12 cellular contexts compared by ENCODE assay signal in the genomic region with DNA sequence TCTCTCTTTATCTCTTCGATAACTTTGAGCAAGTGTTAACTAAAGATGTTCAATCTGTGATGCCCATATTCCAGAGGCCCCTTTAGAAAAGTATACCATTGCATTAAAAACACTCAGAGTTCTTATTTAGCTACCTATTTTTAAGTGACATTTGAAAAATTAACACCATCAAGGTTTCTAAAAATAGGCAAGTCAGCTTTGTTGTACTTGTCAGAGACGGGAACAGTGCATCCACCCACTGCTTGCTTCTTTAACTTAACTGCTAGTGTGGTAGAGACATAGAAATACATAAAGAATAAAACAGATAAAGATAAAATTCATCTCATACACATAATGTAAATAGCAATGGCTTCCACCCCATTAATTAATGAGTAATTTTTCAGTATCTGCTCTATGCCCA.
A peak's percentile ranks its signal among the peaks of the same experiment; 100 is the strongest.
DNase-seq lines count a peak whose midpoint lies in the region; ATAC-seq and TF ChIP-seq lines count a peak whose summit lies in the region.
"Had no signal": no experiment of that assay in that cellular context is flagged by ENCODE, and none has a peak within 500 bp of the region (broad histone marks: within the 10 kb centered on the region; RNA-seq: fewer than 3 reads in every experiment).

No MANE protein-coding gene starts in this region.

- TF ChIP-seq CTCF in GM23338 (conservative IDR thresholded peaks at IDR 0.05; ENCODE audit: low read depth in 2 of 2) (no peak), psoas muscle (IDR thresholded peaks at IDR 0.05) (no peak)

- H2AFZ ChIP-seq in GM23338: no peak overlapping the region

- 48 to 74% (median 56%) methylated on average over 2 of the region's 2 CpGs for WGBS in psoas muscle, 3 donors

- ATAC-seq in GM23338 (no peak), psoas muscle (peak in 3 of 4 donors; percentile 38 to 69 (median 67)), HG02884 (IDR thresholded peaks at IDR 0.05; ENCODE audit: unreplicated experiment) (no peak), HG03108 (IDR thresholded peaks at IDR 0.05; ENCODE audit: unreplicated experiment) (no peak)

- no peaks in the 10 kb centered on the region for H3K79me2 ChIP-seq in GM23338 (replicated peaks; ENCODE audit: insufficient read depth)

- H3K36me3 Mint-ChIP-seq in GM23338 (ENCODE audit: low read depth): no peaks in the 10 kb centered on the region

- no peaks in the 10 kb centered on the region for H3K9me3 Mint-ChIP-seq in GM23338
- H3K9me3 Mint-ChIP-seq: CD4-positive, alpha-beta T cell had no signal

- H3K4me2 ChIP-seq in GM23338: 0 out of 2 replicates have a peak overlapping the region, but pooled peaks have one; percentile 8

- H3K9me2 ChIP-seq in GM23338 (ENCODE audit: insufficient read depth): no peaks in the 10 kb centered on the region

- H3K27ac ChIP-seq in GM23338 (ENCODE audit: low read depth): no peak overlapping the region
- H3K27ac ChIP-seq in angular gyrus (ENCODE audit: low read depth, low read length): peak overlapping the region; percentile 15
- no peak overlapping the region for H3K27ac ChIP-seq in iPS-18a (ENCODE audit: low read length)
- no peak overlapping the region for H3K27ac ChIP-seq in psoas muscle

- no peak for DNase-seq in GM23338 (ENCODE audit: low spot score)
- DNase-seq in psoas muscle: no peak
- no peak for DNase-seq in SW 1271 (lab: John Stamatoyannopoulos, UW)
- DNase-seq: C1 segment of cervical spinal cord; Calu3; CD4-positive, alpha-beta T cell; DMS 273 treated with DMSO at 0.1 percent for 48 hours had no signal

- no peaks in the 10 kb centered on the region for H3K27me3 ChIP-seq in GM23338 (ENCODE audit: insufficient read depth)
- no peaks in the 10 kb centered on the region for H3K27me3 ChIP-seq in iPS-18a (ENCODE audit: control insufficient read depth, insufficient read depth, low read length)
- H3K27me3 ChIP-seq in psoas muscle (ENCODE audit: insufficient read depth in 3 of 3, low read length in 2 of 3): no peaks in the 10 kb centered on the region

- no peak overlapping the region for H3K27ac Mint-ChIP-seq in GM23338
- H3K27ac Mint-ChIP-seq: B cell; CD4-positive, alpha-beta T cell had no signal

- H3K36me3 ChIP-seq in GM23338 (ENCODE audit: insufficient read depth) (no peaks in the 10 kb centered on the region), iPS-18a (ENCODE audit: control insufficient read depth, low read depth, low read length) (no peaks in the 10 kb centered on the region), psoas muscle (ENCODE audit: insufficient read depth in 1 of 2, low read depth in 1 of 2) (no peaks in the 10 kb centered on the region)

- H4K20me1 ChIP-seq in GM23338 (replicated peaks; ENCODE audit: insufficient read depth): no peaks in the 10 kb centered on the region

- peaks cover 20% of the 10 kb centered on the region for H3K4me1 ChIP-seq in GM23338 (ENCODE audit: insufficient read depth)
- peaks cover 43% of the 10 kb centered on the region for H3K4me1 ChIP-seq in iPS-18a (ENCODE audit: control insufficient read depth, low read depth, low read length)
- H3K4me1 ChIP-seq in psoas muscle: peaks cover 36% of the 10 kb centered on the region

- peak overlapping the region; percentile 16 for H3K9ac ChIP-seq in iPS-18a (ENCODE audit: low read length)

- no peaks in the 10 kb centered on the region for H3K9me3 ChIP-seq in iPS-18a (ENCODE audit: control insufficient read depth, low read depth, low read length)
- no peaks in the 10 kb centered on the region for H3K9me3 ChIP-seq in psoas muscle

- intact Hi-C loops in psoas muscle (cut with DNase I): no loop called here

- H3F3A ChIP-seq in GM23338 (replicated peaks; ENCODE audit: low read depth): no peaks in the 10 kb centered on the region

- H3K4me3 Mint-ChIP-seq in GM23338: no peak overlapping the region
- H3K4me3 Mint-ChIP-seq: B cell; CD4-positive, alpha-beta T cell had no signal

- peaks cover 5% of the 10 kb centered on the region for H3K27me3 Mint-ChIP-seq in GM23338 (ENCODE audit: insufficient read depth, low read depth, poor library complexity)

- H3K4me1 Mint-ChIP-seq in GM23338: peaks cover 47% of the 10 kb centered on the region
- H3K4me1 Mint-ChIP-seq: B cell had no signal

- H3K4me3 ChIP-seq in GM23338 (no peak overlapping the region), iPS-18a (ENCODE audit: low read length) (no peak overlapping the region), psoas muscle (peak overlapping the region; percentile 8)

TF ChIP-seq in GM23338, 12 proteins besides CTCF, POLR2A, EP300 and RAD21 (continues in another document):
- TF ChIP-seq, protein P1, sequence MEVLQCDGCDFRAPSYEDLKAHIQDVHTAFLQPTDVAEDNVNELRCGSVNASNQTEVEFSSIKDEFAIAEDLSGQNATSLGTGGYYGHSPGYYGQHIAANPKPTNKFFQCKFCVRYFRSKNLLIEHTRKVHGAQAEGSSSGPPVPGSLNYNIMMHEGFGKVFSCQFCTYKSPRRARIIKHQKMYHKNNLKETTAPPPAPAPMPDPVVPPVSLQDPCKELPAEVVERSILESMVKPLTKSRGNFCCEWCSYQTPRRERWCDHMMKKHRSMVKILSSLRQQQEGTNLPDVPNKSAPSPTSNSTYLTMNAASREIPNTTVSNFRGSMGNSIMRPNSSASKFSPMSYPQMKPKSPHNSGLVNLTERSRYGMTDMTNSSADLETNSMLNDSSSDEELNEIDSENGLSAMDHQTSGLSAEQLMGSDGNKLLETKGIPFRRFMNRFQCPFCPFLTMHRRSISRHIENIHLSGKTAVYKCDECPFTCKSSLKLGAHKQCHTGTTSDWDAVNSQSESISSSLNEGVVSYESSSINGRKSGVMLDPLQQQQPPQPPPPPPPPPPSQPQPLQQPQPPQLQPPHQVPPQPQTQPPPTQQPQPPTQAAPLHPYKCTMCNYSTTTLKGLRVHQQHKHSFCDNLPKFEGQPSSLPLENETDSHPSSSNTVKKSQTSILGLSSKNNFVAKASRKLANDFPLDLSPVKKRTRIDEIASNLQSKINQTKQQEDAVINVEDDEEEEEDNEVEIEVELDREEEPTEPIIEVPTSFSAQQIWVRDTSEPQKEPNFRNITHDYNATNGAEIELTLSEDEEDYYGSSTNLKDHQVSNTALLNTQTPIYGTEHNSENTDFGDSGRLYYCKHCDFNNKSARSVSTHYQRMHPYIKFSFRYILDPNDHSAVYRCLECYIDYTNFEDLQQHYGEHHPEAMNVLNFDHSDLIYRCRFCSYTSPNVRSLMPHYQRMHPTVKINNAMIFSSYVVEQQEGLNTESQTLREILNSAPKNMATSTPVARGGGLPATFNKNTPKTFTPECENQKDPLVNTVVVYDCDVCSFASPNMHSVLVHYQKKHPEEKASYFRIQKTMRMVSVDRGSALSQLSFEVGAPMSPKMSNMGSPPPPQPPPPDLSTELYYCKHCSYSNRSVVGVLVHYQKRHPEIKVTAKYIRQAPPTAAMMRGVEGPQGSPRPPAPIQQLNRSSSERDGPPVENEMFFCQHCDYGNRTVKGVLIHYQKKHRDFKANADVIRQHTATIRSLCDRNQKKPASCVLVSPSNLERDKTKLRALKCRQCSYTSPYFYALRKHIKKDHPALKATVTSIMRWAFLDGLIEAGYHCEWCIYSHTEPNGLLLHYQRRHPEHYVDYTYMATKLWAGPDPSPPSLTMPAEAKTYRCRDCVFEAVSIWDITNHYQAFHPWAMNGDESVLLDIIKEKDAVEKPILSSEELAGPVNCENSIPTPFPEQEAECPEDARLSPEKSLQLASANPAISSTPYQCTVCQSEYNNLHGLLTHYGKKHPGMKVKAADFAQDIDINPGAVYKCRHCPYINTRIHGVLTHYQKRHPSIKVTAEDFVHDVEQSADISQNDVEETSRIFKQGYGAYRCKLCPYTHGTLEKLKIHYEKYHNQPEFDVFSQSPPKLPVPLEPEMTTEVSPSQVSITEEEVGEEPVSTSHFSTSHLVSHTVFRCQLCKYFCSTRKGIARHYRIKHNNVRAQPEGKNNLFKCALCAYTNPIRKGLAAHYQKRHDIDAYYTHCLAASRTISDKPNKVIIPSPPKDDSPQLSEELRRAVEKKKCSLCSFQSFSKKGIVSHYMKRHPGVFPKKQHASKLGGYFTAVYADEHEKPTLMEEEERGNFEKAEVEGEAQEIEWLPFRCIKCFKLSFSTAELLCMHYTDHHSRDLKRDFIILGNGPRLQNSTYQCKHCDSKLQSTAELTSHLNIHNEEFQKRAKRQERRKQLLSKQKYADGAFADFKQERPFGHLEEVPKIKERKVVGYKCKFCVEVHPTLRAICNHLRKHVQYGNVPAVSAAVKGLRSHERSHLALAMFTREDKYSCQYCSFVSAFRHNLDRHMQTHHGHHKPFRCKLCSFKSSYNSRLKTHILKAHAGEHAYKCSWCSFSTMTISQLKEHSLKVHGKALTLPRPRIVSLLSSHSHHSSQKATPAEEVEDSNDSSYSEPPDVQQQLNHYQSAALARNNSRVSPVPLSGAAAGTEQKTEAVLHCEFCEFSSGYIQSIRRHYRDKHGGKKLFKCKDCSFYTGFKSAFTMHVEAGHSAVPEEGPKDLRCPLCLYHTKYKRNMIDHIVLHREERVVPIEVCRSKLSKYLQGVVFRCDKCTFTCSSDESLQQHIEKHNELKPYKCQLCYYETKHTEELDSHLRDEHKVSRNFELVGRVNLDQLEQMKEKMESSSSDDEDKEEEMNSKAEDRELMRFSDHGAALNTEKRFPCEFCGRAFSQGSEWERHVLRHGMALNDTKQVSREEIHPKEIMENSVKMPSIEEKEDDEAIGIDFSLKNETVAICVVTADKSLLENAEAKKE (CRISPR knock-in tag; IDR thresholded peaks at IDR 0.05): no peak
- no peak for TF ChIP-seq JUNB (IDR thresholded peaks at IDR 0.05; ENCODE audit: unreplicated experiment)
- TF ChIP-seq STAT1 (IDR thresholded peaks at IDR 0.05; ENCODE audit: unreplicated experiment): no peak
- no peak for TF ChIP-seq EZH2 (IDR thresholded peaks at IDR 0.05; ENCODE audit: low read depth, unreplicated experiment)
- TF ChIP-seq CREB1 (CRISPR knock-in tag; IDR thresholded peaks at IDR 0.05; ENCODE audit: low read depth): no peak

Comparison
In these comparisons a context has a peak if more than half of its experiments do, and no peak if none do; other contexts are left out.
1. ATAC-seq: peak in psoas muscle (3 of 4); none in GM23338 (single experiment), HG02884 (single experiment) and HG03108 (single experiment).